Comparison of ENCODE assay signal across 10 cellular contexts in the genomic region with DNA sequence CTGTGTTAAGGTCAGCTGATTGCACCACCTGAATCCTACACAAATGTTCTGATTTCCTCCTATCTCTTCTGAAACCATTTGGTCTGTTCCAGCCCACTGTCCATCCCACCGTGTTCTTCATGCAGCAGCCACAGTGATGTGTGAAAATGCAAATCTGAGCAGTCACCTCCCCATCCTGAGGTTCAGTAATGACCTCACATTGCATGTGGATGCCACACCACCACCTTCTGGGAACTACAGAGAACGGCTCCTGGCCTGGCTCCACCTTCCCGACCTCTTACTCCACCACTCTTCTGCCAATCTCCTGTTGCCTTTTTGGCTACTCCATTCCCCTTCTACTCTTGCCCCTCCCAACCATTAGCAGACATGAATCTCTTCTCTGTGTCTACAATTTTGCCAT.
DNase-seq lines count a peak whose midpoint lies in the region; ATAC-seq and TF ChIP-seq lines count a peak whose summit lies in the region.
"Had no signal": no experiment of that assay in that cellular context is flagged by ENCODE, and none has a peak within 500 bp of the region (broad histone marks: within the 10 kb centered on the region; RNA-seq: fewer than 3 reads in every experiment).

No MANE protein-coding gene starts in this region.

- peaks cover 0 to 38% of the 10 kb centered on the region in 2 donors for H3K36me3 ChIP-seq in left lung

- no peak overlapping the region for H3K4me3 ChIP-seq in left lung

- H3K27ac ChIP-seq in left lung = no peak overlapping the region

- CTCF ChIA-PET in MCF 10A (lab: Yijun Ruan, JAX) = interaction anchor here (0.7 to 2.1 kb wide), 3 partner anchors 31 to 264 kb away, joined by 3 to 10 read pairs (median 3); no protein-coding TSS in a partner anchor

- H3K27me3 ChIP-seq in left lung = no peaks in the 10 kb centered on the region

- TF ChIP-seq CTCF in MCF 10A (IDR thresholded peaks at IDR 0.05; ENCODE audit: unreplicated experiment) (no peak), left lung (IDR thresholded peaks at IDR 0.05) (no peak)

- H3K4me1 Mint-ChIP-seq in MCF 10A (ENCODE audit: insufficient read depth, unreplicated experiment) = peaks cover 27% of the 10 kb centered on the region
- H3K4me1 Mint-ChIP-seq: activated naive CD8-positive, alpha-beta T cell treated with anti-CD3 and anti-CD28 coated beads, Interleukin-2, amount 50 U/mL, for 24 hours had no signal

- no peaks in the 10 kb centered on the region for H3K27me3 Mint-ChIP-seq in MCF 10A (ENCODE audit: insufficient read depth, unreplicated experiment)
- H3K27me3 Mint-ChIP-seq: activated naive CD8-positive, alpha-beta T cell treated with anti-CD3 and anti-CD28 coated beads, Interleukin-2, amount 50 U/mL, for 24 hours had no signal

- peaks cover 27% of the 10 kb centered on the region for H3K36me3 Mint-ChIP-seq in MCF 10A (ENCODE audit: insufficient read depth, unreplicated experiment)

- H3K4me3 Mint-ChIP-seq in MCF 10A (ENCODE audit: unreplicated experiment) = no peak overlapping the region
- H3K4me3 Mint-ChIP-seq: activated naive CD8-positive, alpha-beta T cell treated with anti-CD3 and anti-CD28 coated beads, Interleukin-2, amount 50 U/mL, for 24 hours had no signal

- H3K9me3 ChIP-seq in left lung = no peaks in the 10 kb centered on the region

- peak overlapping the region; percentile 2 for H3K27ac Mint-ChIP-seq in MCF 10A (ENCODE audit: low read depth, unreplicated experiment)
- H3K27ac Mint-ChIP-seq: activated naive CD8-positive, alpha-beta T cell treated with anti-CD3 and anti-CD28 coated beads, Interleukin-2, amount 50 U/mL, for 24 hours had no signal

- ATAC-seq in GM19324 (IDR thresholded peaks at IDR 0.05; ENCODE audit: low FRiP score, unreplicated experiment) (peak; percentile 91), HG03103 (IDR thresholded peaks at IDR 0.05; ENCODE audit: low read depth, unreplicated experiment) (peak; percentile 78), sciatic nerve (no peak), left lung (no peak)
- ATAC-seq: activated naive CD8-positive, alpha-beta T cell treated with anti-CD3 and anti-CD28 coated beads, Interleukin-2, amount 50 U/mL, for 24 hours had no signal

- BruUV-seq in MCF 10A (replicated peaks; lab: Mats Ljungman, UMichigan) = no TSS peak

- intact Hi-C loops in MCF 10A (cut with micrococcal nuclease) = loop anchor here (1.0 to 5.0 kb wide), 3 partner anchors 45 to 71 kb away; no protein-coding TSS in a partner anchor
- intact Hi-C loops in sciatic nerve (cut with DNase I) = no loop called here
- intact Hi-C loops in left lung (cut with DNase I) = no loop called here

- H3K9me3 Mint-ChIP-seq in MCF 10A (ENCODE audit: unreplicated experiment) = no peaks in the 10 kb centered on the region

- H3K4me1 ChIP-seq in left lung = peaks cover 0 to 3% of the 10 kb centered on the region in 2 donors

- DNase-seq in MCF 10A (ENCODE audit: unreplicated experiment) (peak; percentile 64), sciatic nerve (ENCODE audit: low spot score) (peak; percentile 50), COLO668 (lab: John Stamatoyannopoulos, UW; ENCODE audit: unreplicated experiment) (no peak), GDM1 (lab: John Stamatoyannopoulos, UW) (no peak), NCI-H510A (lab: John Stamatoyannopoulos, UW) (no peak), left lung (no peak)
- DNase-seq: activated naive CD8-positive, alpha-beta T cell treated with anti-CD3 and anti-CD28 coated beads, Interleukin-2, amount 50 U/mL, for 24 hours; stimulated activated CD4-positive, alpha-beta T cell treated with anti-CD3 and anti-CD28 coated beads, Interleukin-1b, Interleukin-23, amount 100 ng/mL, for 48 hours had no signal

- POLR2A ChIA-PET in MCF 10A (lab: Yijun Ruan, JAX) = interaction anchor here (0.8 to 2.3 kb wide), 3 partner anchors 11 to 71 kb away, joined by 3 to 12 read pairs (median 12); no protein-coding TSS in a partner anchor

Comparison
In these comparisons a context has a peak if more than half of its experiments do, and no peak if none do; other contexts are left out.
1. ATAC-seq: peak in GM19324 (single experiment) and HG03103 (single experiment); none in sciatic nerve (single experiment) and left lung (single experiment).
2. DNase-seq: peak in MCF 10A (single experiment) and sciatic nerve (single experiment); none in COLO668 (single experiment), GDM1 (single experiment), NCI-H510A (single experiment) and left lung (0 of 2).